In the genomic region with DNA sequence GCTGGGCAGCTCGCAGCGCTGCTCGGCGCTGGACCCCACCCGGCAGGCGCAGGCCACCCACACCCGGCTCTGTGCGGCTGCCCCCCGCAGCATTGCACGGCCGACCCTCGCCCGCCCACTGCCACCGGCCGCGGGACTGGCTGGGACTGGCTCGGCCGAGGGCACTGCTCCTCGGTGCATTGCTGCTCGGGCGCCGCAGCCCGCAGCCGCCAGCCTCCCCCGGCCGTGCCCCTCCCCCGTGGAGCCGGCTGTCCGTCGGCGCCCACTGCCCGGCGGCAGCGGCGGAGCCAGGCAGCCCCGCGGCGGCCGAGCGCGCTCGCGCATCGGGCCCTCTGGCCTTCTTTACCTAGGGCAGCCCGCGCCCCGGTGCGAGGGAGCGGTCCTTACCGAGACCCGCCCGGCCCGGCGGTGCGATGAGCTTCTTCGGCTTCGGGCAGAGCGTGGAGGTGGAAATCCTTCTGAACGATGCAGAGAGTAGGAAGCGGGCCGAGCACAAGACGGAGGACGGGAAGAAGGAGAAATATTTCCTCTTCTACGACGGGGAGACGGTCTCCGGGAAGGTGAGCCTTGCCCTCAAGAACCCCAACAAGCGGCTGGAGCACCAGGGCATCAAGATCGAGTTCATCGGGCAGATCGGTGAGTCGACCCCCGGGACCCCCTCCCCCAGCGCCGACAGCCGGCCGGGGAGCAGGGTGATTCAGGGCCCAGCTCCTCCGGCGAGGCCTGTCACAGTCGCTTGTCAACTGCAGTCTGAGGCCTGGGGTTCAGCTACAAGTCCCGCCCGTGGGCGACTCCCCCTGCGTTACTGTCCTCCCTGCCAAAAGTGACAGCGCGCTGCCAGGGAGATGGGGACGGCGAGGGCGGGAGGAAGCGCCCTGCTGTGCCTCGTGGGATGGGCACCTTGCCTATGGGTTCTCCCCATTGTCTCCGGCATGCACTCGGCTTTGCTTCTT, we compare ENCODE assay signal across 8 cellular contexts. TPM values are rescaled to one million over a fixed set of nuclear protein-coding genes. Genes with fewer than 3 reads are reported as not detected.
DNase-seq lines count a peak whose midpoint lies in the region; ATAC-seq and TF ChIP-seq lines count a peak whose summit lies in the region.

No MANE protein-coding gene starts in this region.

- H3K27ac Mint-ChIP-seq in Caco-2 (ENCODE audit: unreplicated experiment) = peak overlapping the region; percentile 66
- peak overlapping the region; percentile 95 for H3K27ac Mint-ChIP-seq in activated naive CD8-positive, alpha-beta T cell treated with anti-CD3 and anti-CD28 coated beads, Interleukin-2, amount 10 ng/mL, durations not matched to agents 7 days and 5 days
- H3K27ac Mint-ChIP-seq in progenitor cell of endocrine pancreas = peak overlapping the region; percentile 96

- H3K36me3 Mint-ChIP-seq in Caco-2 (ENCODE audit: insufficient read depth, unreplicated experiment) (peaks cover 15% of the 10 kb centered on the region), progenitor cell of endocrine pancreas (ENCODE audit: insufficient read depth) (no peaks in the 10 kb centered on the region)
- H3K36me3 Mint-ChIP-seq in activated naive CD8-positive, alpha-beta T cell treated with anti-CD3 and anti-CD28 coated beads, Interleukin-2, amount 10 ng/mL, durations not matched to agents 7 days and 5 days = peaks cover 20% of the 10 kb centered on the region

- peak; percentile 18 for ATAC-seq in GM21423 (IDR thresholded peaks at IDR 0.05; ENCODE audit: unreplicated experiment)
- peak; percentile 17 for ATAC-seq in SK-N-SH treated with all-trans-retinoic acid at 6 μM for 48 hours
- peak; percentile 21 for ATAC-seq in activated naive CD8-positive, alpha-beta T cell treated with anti-CD3 and anti-CD28 coated beads, Interleukin-2, amount 10 ng/mL, durations not matched to agents 7 days and 5 days (ENCODE audit: low read depth)

- no peaks in the 10 kb centered on the region for H3K9me3 Mint-ChIP-seq in Caco-2 (ENCODE audit: unreplicated experiment)
- no peaks in the 10 kb centered on the region for H3K9me3 Mint-ChIP-seq in activated naive CD8-positive, alpha-beta T cell treated with anti-CD3 and anti-CD28 coated beads, Interleukin-2, amount 10 ng/mL, durations not matched to agents 7 days and 5 days
- no peaks in the 10 kb centered on the region for H3K9me3 Mint-ChIP-seq in progenitor cell of endocrine pancreas (ENCODE audit: low read depth)

- no peaks in the 10 kb centered on the region for H3K9me3 ChIP-seq in Caco-2
- no peaks in the 10 kb centered on the region for H3K9me3 ChIP-seq in left ventricle myocardium inferior (replicated peaks)
- no peaks in the 10 kb centered on the region for H3K9me3 ChIP-seq in vagina

- TF ChIP-seq CTCF in Caco-2 (IDR thresholded peaks at IDR 0.05; ENCODE audit: insufficient read depth in 1 of 2, low read depth in 1 of 2, low read length in 1 of 2, severe bottlenecking in 1 of 2, unreplicated experiment in 1 of 2) (no peak), left ventricle myocardium inferior (IDR thresholded peaks at IDR 0.05; ENCODE audit: borderline replicate concordance) (no peak), progenitor cell of endocrine pancreas (IDR thresholded peaks at IDR 0.05; ENCODE audit: unreplicated experiment) (no peak), vagina (IDR thresholded peaks at IDR 0.05) (no peak)

- BruUV-seq in Caco-2 (replicated peaks; lab: Mats Ljungman, UMichigan) = no TSS peak

- intact Hi-C loops in Caco-2 (cut with micrococcal nuclease; ENCODE audit: unreplicated experiment) = loop anchor here (1.0 to 2.0 kb wide), 2 partner anchors 20 to 28 kb away; a partner anchor contains a TSS
- intact Hi-C loops in left ventricle myocardium inferior (cut with micrococcal nuclease) = no loop called here
- intact Hi-C loops in vagina (cut with DNase I) = no loop called here

- H3K4me3 Mint-ChIP-seq in Caco-2 (ENCODE audit: unreplicated experiment) (peak overlapping the region; percentile 84), progenitor cell of endocrine pancreas (ENCODE audit: low read depth) (peak overlapping the region; percentile 90)
- peak overlapping the region; percentile 96 for H3K4me3 Mint-ChIP-seq in activated naive CD8-positive, alpha-beta T cell treated with anti-CD3 and anti-CD28 coated beads, Interleukin-2, amount 10 ng/mL, durations not matched to agents 7 days and 5 days

- H3K27me3 Mint-ChIP-seq in Caco-2 (ENCODE audit: insufficient read depth, unreplicated experiment) = no peaks in the 10 kb centered on the region
- no peaks in the 10 kb centered on the region for H3K27me3 Mint-ChIP-seq in activated naive CD8-positive, alpha-beta T cell treated with anti-CD3 and anti-CD28 coated beads, Interleukin-2, amount 10 ng/mL, durations not matched to agents 7 days and 5 days
- no peaks in the 10 kb centered on the region for H3K27me3 Mint-ChIP-seq in progenitor cell of endocrine pancreas

- no peaks in the 10 kb centered on the region for H3K36me3 ChIP-seq in Caco-2 (ENCODE audit: control insufficient read depth, insufficient read depth, low read length)
- peaks cover 3% of the 10 kb centered on the region for H3K36me3 ChIP-seq in left ventricle myocardium inferior
- H3K36me3 ChIP-seq in vagina = no peaks in the 10 kb centered on the region

- peak in 1 of 2 experiments; percentile 50 for DNase-seq in Caco-2
- DNase-seq in HuH-7 (ENCODE audit: low spot score) = peak; percentile 21
- DNase-seq in activated naive CD8-positive, alpha-beta T cell treated with anti-CD3 and anti-CD28 coated beads, Interleukin-2, amount 10 ng/mL, durations not matched to agents 7 days and 5 days = peak; percentile 73
- peak; percentile 70 for DNase-seq in left ventricle myocardium inferior
- peak; percentile 50 for DNase-seq in progenitor cell of endocrine pancreas (ENCODE audit: low spot score, unreplicated experiment)
- DNase-seq in vagina (ENCODE audit: extremely low spot score in 2 of 2) = peak in 1 of 2 donors; percentile 89

- POLR2A ChIA-PET in Caco-2 (lab: Charles Lee) = interaction anchor here (0.6 to 1.3 kb wide), 6 partner anchors 20 to 746 kb away, joined by 3 to 5 read pairs (median 4); a partner anchor contains a TSS
- POLR2A ChIA-PET in activated naive CD8-positive, alpha-beta T cell treated with anti-CD3 and anti-CD28 coated beads, Interleukin-2, amount 10 ng/mL, durations not matched to agents 7 days and 5 days (lab: Charles Lee) = interaction anchor here (0.6 to 3.9 kb wide), 23 partner anchors 8 to 277 kb away, joined by 3 to 44 read pairs (median 5); a partner anchor contains a TSS

- no peak for TF ChIP-seq POLR2A in vagina (IDR thresholded peaks at IDR 0.05)

- H3K27ac ChIP-seq in left ventricle myocardium inferior (replicated peaks) (peak overlapping the region; percentile 98), vagina (peak overlapping the region; percentile 95)

- peak overlapping the region; percentile 76 for H3K4me3 ChIP-seq in Caco-2 (ENCODE audit: low read depth, low read length)
- H3K4me3 ChIP-seq in left ventricle myocardium inferior = peak overlapping the region; percentile 89
- peak overlapping the region; percentile 89 for H3K4me3 ChIP-seq in vagina

- H3K4me1 ChIP-seq in Caco-2 (peaks cover 19% of the 10 kb centered on the region), left ventricle myocardium inferior (peaks cover 62% of the 10 kb centered on the region), vagina (peaks cover 59% of the 10 kb centered on the region)

- peaks cover 18% of the 10 kb centered on the region for H3K4me1 Mint-ChIP-seq in Caco-2 (ENCODE audit: low read depth, unreplicated experiment)
- peaks cover 64% of the 10 kb centered on the region for H3K4me1 Mint-ChIP-seq in activated naive CD8-positive, alpha-beta T cell treated with anti-CD3 and anti-CD28 coated beads, Interleukin-2, amount 10 ng/mL, durations not matched to agents 7 days and 5 days
- peaks cover 14% of the 10 kb centered on the region for H3K4me1 Mint-ChIP-seq in progenitor cell of endocrine pancreas (ENCODE audit: low read depth)

- CTCF ChIA-PET in Caco-2 (lab: Charles Lee) = interaction anchor here (0.5 to 2.8 kb wide), 7 partner anchors 13 to 175 kb away, joined by 3 to 14 read pairs (median 4); a partner anchor contains a TSS

- H3K27me3 ChIP-seq in Caco-2 (replicated peaks; ENCODE audit: control insufficient read depth, insufficient read depth, low read length) (no peaks in the 10 kb centered on the region), left ventricle myocardium inferior (ENCODE audit: low read depth) (no peaks in the 10 kb centered on the region), vagina (no peaks in the 10 kb centered on the region)

TF ChIP-seq in SK-N-SH treated with all-trans-retinoic acid at 6 μM for 48 hours, 23 proteins besides CTCF, POLR2A, EP300 and RAD21 (continues in another document):
- TF ChIP-seq ZFP30 (CRISPR knock-in tag; IDR thresholded peaks at IDR 0.05) (no peak), SNAI2 (CRISPR knock-in tag; IDR thresholded peaks at IDR 0.05) (no peak), CSDC2 (CRISPR knock-in tag; IDR thresholded peaks at IDR 0.05) (no peak)

RNA-seq across cellular contexts. Expression of a gene that starts 0.5 kb away (rescaled TPM):
- 71.4 and 78.1 TPM in 2 replicates for total RNA-seq in Caco-2 (2022)
- 10 to 100 TPM; 75.8 to 76.3 TPM for total RNA-seq in activated naive CD8-positive, alpha-beta T cell treated with anti-CD3 and anti-CD28 coated beads, Interleukin-2, amount 10 ng/mL, durations not matched to agents 7 days and 5 days
- total RNA-seq in left ventricle myocardium inferior = 37.6 TPM
- total RNA-seq in progenitor cell of endocrine pancreas = 39.5 and 39.6 TPM in 2 replicates
- total RNA-seq in vagina = 36.1 TPM

RNA-seq across cellular contexts. Expression of a gene that starts 1.2 kb away (rescaled TPM):
- total RNA-seq in Caco-2 (2022) = 97.8 and 108 TPM in 2 replicates
- 100 to 1,000 TPM; 114 to 115 TPM for total RNA-seq in activated naive CD8-positive, alpha-beta T cell treated with anti-CD3 and anti-CD28 coated beads, Interleukin-2, amount 10 ng/mL, durations not matched to agents 7 days and 5 days
- total RNA-seq in left ventricle myocardium inferior = 17.2 TPM
- 30.0 and 30.9 TPM in 2 replicates for total RNA-seq in progenitor cell of endocrine pancreas
- total RNA-seq in vagina = 18.4 TPM

RNA-seq across cellular contexts. Expression of a gene that starts 28.2 kb away (rescaled TPM):
- total RNA-seq in Caco-2 (2022) = 88.3 and 94.5 TPM in 2 replicates
- 10 to 100 TPM; 65.8 to 66.8 TPM for total RNA-seq in activated naive CD8-positive, alpha-beta T cell treated with anti-CD3 and anti-CD28 coated beads, Interleukin-2, amount 10 ng/mL, durations not matched to agents 7 days and 5 days
- total RNA-seq in left ventricle myocardium inferior = 41.2 TPM
- 69.6 and 70.5 TPM in 2 replicates for total RNA-seq in progenitor cell of endocrine pancreas
- total RNA-seq in vagina = 39.8 TPM

RNA-seq across cellular contexts. Expression of a gene that starts 28.4 kb away (rescaled TPM):
- total RNA-seq in Caco-2 (2022) (48.7 and 52.0 TPM in 2 replicates), left ventricle myocardium inferior (40.7 TPM), progenitor cell of endocrine pancreas (35.9 and 37.6 TPM in 2 replicates), vagina (31.9 TPM)
- 10 to 100 TPM; 29.0 to 29.5 TPM for total RNA-seq in activated naive CD8-positive, alpha-beta T cell treated with anti-CD3 and anti-CD28 coated beads, Interleukin-2, amount 10 ng/mL, durations not matched to agents 7 days and 5 days

RNA-seq across cellular contexts. Expression of a gene that starts 51.2 kb away (rescaled TPM):
- total RNA-seq in Caco-2 (2022) = not detected in 2 replicates
- total RNA-seq in activated naive CD8-positive, alpha-beta T cell treated with anti-CD3 and anti-CD28 coated beads, Interleukin-2, amount 10 ng/mL, durations not matched to agents 7 days and 5 days = 1 to 10 TPM; 5.2 to 6.1 TPM
- total RNA-seq in left ventricle myocardium inferior = not detected
- total RNA-seq in progenitor cell of endocrine pancreas = not detected in 2 replicates
- total RNA-seq in vagina = 2.2 TPM
